In genomic region chr4:17635056-17635455, GRCh38 we compare ENCODE assay signal across 28 cellular contexts.
"Had no signal": no experiment of that assay in that cellular context is flagged by ENCODE, and none has a peak within 500 bp of the region (broad histone marks: within the 10 kb centered on the region; RNA-seq: fewer than 3 reads in every experiment).

No MANE protein-coding gene starts in this region.

- H3K27me3 Mint-ChIP-seq: activated CD4-positive, alpha-beta T cell treated with anti-CD3 and anti-CD28 coated beads, Interleukin-2, amount 10 ng/mL, durations not matched to agents 7 days and 5 days; activated naive CD8-positive, alpha-beta T cell; stimulated activated naive B cell treated with anti-CD40 and anti-IgM and Interleukin-4, amounts not matched to agents 10 μg/mL and 1 μg/mL and 100 μg/mL, for 72 hours had no signal

- ATAC-seq: esophagus mucosa; left lung; natural killer cell; pancreas; right cardiac atrium; stimulated activated naive B cell treated with anti-CD40 and anti-IgM and Interleukin-4, amounts not matched to agents 10 μg/mL and 1 μg/mL and 100 μg/mL, for 72 hours had no signal

- H3K27me3 ChIP-seq: adrenal gland, ascending aorta, brain microvascular endothelial cell, left lung, pancreas, uterus had no signal

- H3K4me3 Mint-ChIP-seq: activated CD4-positive, alpha-beta T cell treated with anti-CD3 and anti-CD28 coated beads, Interleukin-2, amount 10 ng/mL, durations not matched to agents 7 days and 5 days; activated naive CD8-positive, alpha-beta T cell; mesothelial cell of epicardium; natural killer cell; stimulated activated naive B cell treated with anti-CD40 and anti-IgM and Interleukin-4, amounts not matched to agents 10 μg/mL and 1 μg/mL and 100 μg/mL, for 72 hours; T-helper 2 cell treated with Interferon-gamma antibody and Interleukin-4, amounts not matched to agents 5 μg/mL and 100 μg/mL, for 36 hours had no signal

- FAIRE-seq: colon, pancreas, TTC549 had no signal

- H3K9me3 Mint-ChIP-seq: activated CD4-positive, alpha-beta T cell treated with anti-CD3 and anti-CD28 coated beads, Interleukin-2, amount 10 ng/mL, durations not matched to agents 7 days and 5 days; mesothelial cell of epicardium; natural killer cell; stimulated activated naive B cell treated with anti-CD40 and anti-IgM and Interleukin-4, amounts not matched to agents 10 μg/mL and 1 μg/mL and 100 μg/mL, for 72 hours; T-helper 2 cell treated with Interferon-gamma antibody and Interleukin-4, amounts not matched to agents 5 μg/mL and 100 μg/mL, for 36 hours had no signal

- H3K4me1 ChIP-seq: adrenal gland, ascending aorta, left lung, pancreas, uterus had no signal

- H3K9me3 ChIP-seq: adrenal gland, ascending aorta, left lung, pancreas, uterus had no signal

- H3K27ac Mint-ChIP-seq: activated CD4-positive, alpha-beta T cell treated with anti-CD3 and anti-CD28 coated beads, Interleukin-2, amount 10 ng/mL, durations not matched to agents 7 days and 5 days; activated naive CD8-positive, alpha-beta T cell; mesothelial cell of epicardium; stimulated activated naive B cell treated with anti-CD40 and anti-IgM and Interleukin-4, amounts not matched to agents 10 μg/mL and 1 μg/mL and 100 μg/mL, for 72 hours; T-helper 2 cell treated with Interferon-gamma antibody and Interleukin-4, amounts not matched to agents 5 μg/mL and 100 μg/mL, for 36 hours had no signal

- H3K36me3 Mint-ChIP-seq: natural killer cell had no signal

- H3K36me3 ChIP-seq: uterus had no signal

- H3K4me1 Mint-ChIP-seq: mesothelial cell of epicardium, natural killer cell had no signal

- DNase-seq: activated CD4-positive, alpha-beta T cell treated with anti-CD3 and anti-CD28 coated beads, Interleukin-2, amount 10 ng/mL, durations not matched to agents 7 days and 5 days; activated CD4-positive, CD25-positive, alpha-beta regulatory T cell treated with anti-CD3 and anti-CD28 coated beads, Interleukin-2, amount 50 U/mL, for 72 hours; activated effector memory CD4-positive, alpha-beta T cell treated with Interleukin-2 at 50 U/mL for 16 hours; activated T-cell treated with anti-CD3 and anti-CD28 coated beads, Interleukin-2, amount 50 U/mL, for 1 hour; adrenal gland; brain microvascular endothelial cell; central memory CD4-positive, alpha-beta T cell; effector memory CD4-positive, alpha-beta T cell; foreskin melanocyte; glutamatergic neuron; hippocampal formation; kidney glomerular epithelial cell; left lung; natural killer cell; pancreas; right cardiac atrium; stimulated activated CD4-positive, alpha-beta T cell treated with anti-CD3 and anti-CD28 coated beads, Interleukin-12 subunit alpha, Interleukin-12 subunit beta, amount 100 ng/mL, for 4 hours; stimulated activated naive B cell treated with anti-CD40 and anti-IgM and Interleukin-4, amounts not matched to agents 10 μg/mL and 1 μg/mL and 100 μg/mL, for 72 hours; trophoblast cell; uterus; WERI-Rb-1 had no signal

- H3K27ac ChIP-seq: adrenal gland, ascending aorta, brain microvascular endothelial cell, left lung, pancreas, uterus, WERI-Rb-1 had no signal

- H3K4me3 ChIP-seq: adrenal gland, ascending aorta, left lung, pancreas, uterus had no signal
